ENCODE assay signal across 14 cellular contexts in the genomic region with DNA sequence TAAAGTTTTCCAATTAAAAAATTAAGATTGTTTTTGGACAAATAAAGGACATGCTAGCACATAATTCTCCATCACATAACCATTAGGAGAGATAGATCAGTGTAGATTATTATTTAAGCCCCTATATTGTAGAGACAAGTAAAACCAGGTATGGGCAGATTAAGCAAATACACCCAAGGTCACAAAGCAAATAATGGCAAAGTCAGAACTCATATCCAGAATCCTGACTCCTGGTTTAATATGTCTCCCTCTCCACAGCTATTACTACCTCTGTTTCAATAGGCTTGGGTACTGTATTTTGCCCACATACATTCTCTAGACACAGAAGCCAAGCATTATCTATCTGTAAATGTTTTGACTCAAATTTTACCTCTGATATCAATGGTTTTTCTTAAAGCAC.
DNase-seq lines count a peak whose midpoint lies in the region; ATAC-seq and TF ChIP-seq lines count a peak whose summit lies in the region.
"Had no signal": no experiment of that assay in that cellular context is flagged by ENCODE, and none has a peak within 500 bp of the region (broad histone marks: within the 10 kb centered on the region; RNA-seq: fewer than 3 reads in every experiment).

No MANE protein-coding gene starts in this region.

- H3K36me3 ChIP-seq in Caco-2 (ENCODE audit: control insufficient read depth, insufficient read depth, low read length) (no peaks in the 10 kb centered on the region), OCI-LY3 (replicated peaks; ENCODE audit: low read depth, low read length) (no peaks in the 10 kb centered on the region), neural progenitor cell (no peaks in the 10 kb centered on the region)

- no peaks in the 10 kb centered on the region for H3K27me3 ChIP-seq in Caco-2 (replicated peaks; ENCODE audit: control insufficient read depth, insufficient read depth, low read length)
- H3K27me3 ChIP-seq in OCI-LY3 (ENCODE audit: low read depth, low read length) = no peaks in the 10 kb centered on the region
- no peaks in the 10 kb centered on the region for H3K27me3 ChIP-seq in neural progenitor cell

- no peak overlapping the region for H3K4me3 ChIP-seq in Caco-2 (ENCODE audit: low read depth, low read length)
- peak overlapping the region; percentile 16; the same call in 1 of the 2 replicates for H3K4me3 ChIP-seq in OCI-LY3 (ENCODE audit: low read length)
- no peak overlapping the region for H3K4me3 ChIP-seq in neural progenitor cell

- H2AFZ ChIP-seq in OCI-LY3 (ENCODE audit: low read depth, low read length) = peak overlapping the region; percentile 70; the same call in 1 of the 2 replicates
- H2AFZ ChIP-seq in neural progenitor cell (replicated peaks) = no peak overlapping the region

- no peaks in the 10 kb centered on the region for H4K20me1 ChIP-seq in OCI-LY3 (ENCODE audit: insufficient read depth, low read length)
- H4K20me1 ChIP-seq in neural progenitor cell (ENCODE audit: low read depth) = no peaks in the 10 kb centered on the region

- TF ChIP-seq CTCF in Caco-2 (IDR thresholded peaks at IDR 0.05; ENCODE audit: insufficient read depth in 1 of 2, low read depth in 1 of 2, low read length in 1 of 2, severe bottlenecking in 1 of 2, unreplicated experiment in 1 of 2) (no peak), OCI-LY3 (IDR thresholded peaks at IDR 0.05; ENCODE audit: low read depth, low read length) (no peak), neural progenitor cell (IDR thresholded peaks at IDR 0.05) (no peak)

- no peaks in the 10 kb centered on the region for H3K36me3 Mint-ChIP-seq in Caco-2 (ENCODE audit: insufficient read depth, unreplicated experiment)
- H3K36me3 Mint-ChIP-seq in neural progenitor cell = no peaks in the 10 kb centered on the region
- H3K36me3 Mint-ChIP-seq: CD14-positive monocyte; CD8-positive, alpha-beta T cell had no signal

- ATAC-seq in GM18520 (IDR thresholded peaks at IDR 0.05; ENCODE audit: unreplicated experiment) = no peak
- ATAC-seq in stimulated activated naive CD8-positive, alpha-beta T cell treated with anti-CD3 and anti-CD28 coated beads, Interleukin-15, amount 100 ng/mL, for 72 hours = no peak
- ATAC-seq: CD8-positive, alpha-beta T cell had no signal

- H3K27me3 Mint-ChIP-seq in Caco-2 (ENCODE audit: insufficient read depth, unreplicated experiment) (no peaks in the 10 kb centered on the region), neural progenitor cell (ENCODE audit: insufficient read depth, low read depth) (no peaks in the 10 kb centered on the region)
- peaks cover 7% of the 10 kb centered on the region for H3K27me3 Mint-ChIP-seq in stimulated activated naive CD8-positive, alpha-beta T cell treated with anti-CD3 and anti-CD28 coated beads, Interleukin-15, amount 100 ng/mL, for 72 hours

- peaks cover 6% of the 10 kb centered on the region for H3F3A ChIP-seq in neural progenitor cell (ENCODE audit: low read depth)

- intact Hi-C loops in Caco-2 (cut with micrococcal nuclease; ENCODE audit: unreplicated experiment) = loop anchor here (5.0 kb wide), 1 partner anchor 103 kb away; no protein-coding TSS in a partner anchor

- CTCF ChIA-PET in Caco-2 (lab: Charles Lee) = no interaction called here

- DNase-seq in DMS153 (lab: John Stamatoyannopoulos, UW) (peak; percentile 28), DMS153 treated with DMSO at 0.1 percent for 48 hours (lab: John Stamatoyannopoulos, UW; ENCODE audit: unreplicated experiment) (no peak), Caco-2 (no peak), neural progenitor cell (ENCODE audit: low spot score) (no peak)
- no peak for DNase-seq in stimulated activated naive CD8-positive, alpha-beta T cell treated with anti-CD3 and anti-CD28 coated beads, Interleukin-15, amount 100 ng/mL, for 72 hours
- DNase-seq: CD8-positive, alpha-beta T cell; COR-L47; DND-41; GF-D8; HFFc6 had no signal

- peaks cover 37% of the 10 kb centered on the region for H3K4me1 ChIP-seq in Caco-2
- peaks cover 23% of the 10 kb centered on the region for H3K4me1 ChIP-seq in OCI-LY3 (ENCODE audit: low read length)
- peaks cover 40% of the 10 kb centered on the region for H3K4me1 ChIP-seq in neural progenitor cell

- H3K9ac ChIP-seq in OCI-LY3 (ENCODE audit: low read length) (no peak overlapping the region), neural progenitor cell (no peak overlapping the region)

- no peak overlapping the region for H3K27ac ChIP-seq in OCI-LY3 (ENCODE audit: low read length)
- no peak overlapping the region for H3K27ac ChIP-seq in neural progenitor cell
- H3K27ac ChIP-seq: 22Rv1 had no signal

- POLR2A ChIA-PET in Caco-2 (lab: Charles Lee) = no interaction called here

- H3K4me3 Mint-ChIP-seq in Caco-2 (ENCODE audit: unreplicated experiment) (no peak overlapping the region), neural progenitor cell (no peak overlapping the region)
- no peak overlapping the region for H3K4me3 Mint-ChIP-seq in stimulated activated naive CD8-positive, alpha-beta T cell treated with anti-CD3 and anti-CD28 coated beads, Interleukin-15, amount 100 ng/mL, for 72 hours
- H3K4me3 Mint-ChIP-seq: CD14-positive monocyte; CD8-positive, alpha-beta T cell; HFFc6 had no signal

- H3K4me2 ChIP-seq in OCI-LY3 (ENCODE audit: low read length) (peak overlapping the region; percentile 48), neural progenitor cell (peak overlapping the region; percentile 50)

- H3K9me3 ChIP-seq in Caco-2 (no peaks in the 10 kb centered on the region), OCI-LY3 (ENCODE audit: insufficient read depth, low read length) (no peaks in the 10 kb centered on the region), neural progenitor cell (ENCODE audit: low read depth) (no peaks in the 10 kb centered on the region)

- H3K9me3 Mint-ChIP-seq in Caco-2 (ENCODE audit: unreplicated experiment) = peaks cover 14% of the 10 kb centered on the region
- H3K9me3 Mint-ChIP-seq in neural progenitor cell = peaks cover 3% of the 10 kb centered on the region
- H3K9me3 Mint-ChIP-seq in stimulated activated naive CD8-positive, alpha-beta T cell treated with anti-CD3 and anti-CD28 coated beads, Interleukin-15, amount 100 ng/mL, for 72 hours = no peaks in the 10 kb centered on the region
- H3K9me3 Mint-ChIP-seq: CD8-positive, alpha-beta T cell; HFFc6 had no signal

- H3K4me1 Mint-ChIP-seq in Caco-2 (ENCODE audit: low read depth, unreplicated experiment) = peaks cover 30% of the 10 kb centered on the region
- peaks cover 33% of the 10 kb centered on the region for H3K4me1 Mint-ChIP-seq in neural progenitor cell
- no peaks in the 10 kb centered on the region for H3K4me1 Mint-ChIP-seq in stimulated activated naive CD8-positive, alpha-beta T cell treated with anti-CD3 and anti-CD28 coated beads, Interleukin-15, amount 100 ng/mL, for 72 hours
- H3K4me1 Mint-ChIP-seq: CD14-positive monocyte had no signal

- H3K27ac Mint-ChIP-seq in Caco-2 (ENCODE audit: unreplicated experiment) (peak overlapping the region; percentile 58), neural progenitor cell (no peak overlapping the region)
- no peak overlapping the region for H3K27ac Mint-ChIP-seq in stimulated activated naive CD8-positive, alpha-beta T cell treated with anti-CD3 and anti-CD28 coated beads, Interleukin-15, amount 100 ng/mL, for 72 hours
- H3K27ac Mint-ChIP-seq: CD14-positive monocyte; CD8-positive, alpha-beta T cell; HFFc6 had no signal

- no TSS peak for BruUV-seq in Caco-2 (replicated peaks; lab: Mats Ljungman, UMichigan)

- H3K79me2 ChIP-seq in OCI-LY3 (ENCODE audit: low read length) (no peaks in the 10 kb centered on the region), neural progenitor cell (ENCODE audit: low read depth) (no peaks in the 10 kb centered on the region)
